8 cellular contexts compared by ENCODE assay signal in the genomic region with DNA sequence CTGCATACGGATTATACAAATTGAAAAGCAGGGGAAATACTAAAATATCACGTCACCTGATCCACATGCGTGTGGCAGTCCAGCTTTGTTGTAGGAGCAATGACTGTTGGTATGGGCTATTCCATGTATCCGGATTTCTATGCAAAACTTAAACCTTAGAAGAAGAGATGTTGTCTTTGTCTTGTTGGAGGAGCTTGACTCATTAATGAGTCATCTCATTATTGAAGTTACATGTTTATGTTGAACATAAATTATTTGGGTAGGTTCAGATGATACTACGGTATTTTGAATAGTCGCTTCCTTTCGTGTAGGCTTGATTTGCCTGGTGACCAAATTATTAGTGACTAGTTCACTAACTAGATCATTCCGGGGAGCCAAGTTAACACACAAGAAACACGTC.
DNase-seq lines count a peak whose midpoint lies in the region; ATAC-seq and TF ChIP-seq lines count a peak whose summit lies in the region.

No MANE protein-coding gene starts in this region.

- DNase-seq in stimulated activated naive CD8-positive, alpha-beta T cell treated with anti-CD3 and anti-CD28 coated beads, Interleukin-15, Interleukin-2, amounts not matched to agents 100 U/mL and 50 U/mL, for 24 hours, result no peak
- peak; percentile 40 for DNase-seq in foreskin melanocyte
- no peak for DNase-seq in hepatic stellate cell (ENCODE audit: low spot score)
- DNase-seq in DMS153 (lab: John Stamatoyannopoulos, UW), result no peak
- no peak for DNase-seq in T-helper 9 cell
- DNase-seq in D341Med (ENCODE audit: low spot score), result no peak

- peaks cover 37% of the 10 kb centered on the region for H3K4me1 Mint-ChIP-seq in stimulated activated naive CD8-positive, alpha-beta T cell treated with anti-CD3 and anti-CD28 coated beads, Interleukin-15, Interleukin-2, amounts not matched to agents 100 ng/mL and 50 ng/mL, for 24 hours (ENCODE audit: low read depth)

- no peak overlapping the region for H3K27ac Mint-ChIP-seq in stimulated activated naive CD8-positive, alpha-beta T cell treated with anti-CD3 and anti-CD28 coated beads, Interleukin-15, Interleukin-2, amounts not matched to agents 100 ng/mL and 50 ng/mL, for 24 hours

- peak overlapping the region; percentile 81; the same call in 1 of the 2 replicates for H3K27ac ChIP-seq in VCaP

- peak overlapping the region; percentile 94 for H3K4me3 Mint-ChIP-seq in stimulated activated naive CD8-positive, alpha-beta T cell treated with anti-CD3 and anti-CD28 coated beads, Interleukin-15, Interleukin-2, amounts not matched to agents 100 ng/mL and 50 ng/mL, for 24 hours

- peaks cover 11% of the 10 kb centered on the region for H3K27me3 Mint-ChIP-seq in stimulated activated naive CD8-positive, alpha-beta T cell treated with anti-CD3 and anti-CD28 coated beads, Interleukin-15, Interleukin-2, amounts not matched to agents 100 ng/mL and 50 ng/mL, for 24 hours

- no peaks in the 10 kb centered on the region for H3K9me3 Mint-ChIP-seq in stimulated activated naive CD8-positive, alpha-beta T cell treated with anti-CD3 and anti-CD28 coated beads, Interleukin-15, Interleukin-2, amounts not matched to agents 100 ng/mL and 50 ng/mL, for 24 hours

- H3K36me3 Mint-ChIP-seq in stimulated activated naive CD8-positive, alpha-beta T cell treated with anti-CD3 and anti-CD28 coated beads, Interleukin-15, Interleukin-2, amounts not matched to agents 100 ng/mL and 50 ng/mL, for 24 hours (ENCODE audit: low read depth), result peaks cover 26% of the 10 kb centered on the region

- TF ChIP-seq CTCF in VCaP (conservative IDR thresholded peaks at IDR 0.05), result no peak

- ATAC-seq in stimulated activated naive CD8-positive, alpha-beta T cell treated with anti-CD3 and anti-CD28 coated beads, Interleukin-15, Interleukin-2, amounts not matched to agents 100 U/mL and 50 U/mL, for 24 hours, result no peak
